Comparison of ENCODE assay signal across 11 cellular contexts in the genomic region with DNA sequence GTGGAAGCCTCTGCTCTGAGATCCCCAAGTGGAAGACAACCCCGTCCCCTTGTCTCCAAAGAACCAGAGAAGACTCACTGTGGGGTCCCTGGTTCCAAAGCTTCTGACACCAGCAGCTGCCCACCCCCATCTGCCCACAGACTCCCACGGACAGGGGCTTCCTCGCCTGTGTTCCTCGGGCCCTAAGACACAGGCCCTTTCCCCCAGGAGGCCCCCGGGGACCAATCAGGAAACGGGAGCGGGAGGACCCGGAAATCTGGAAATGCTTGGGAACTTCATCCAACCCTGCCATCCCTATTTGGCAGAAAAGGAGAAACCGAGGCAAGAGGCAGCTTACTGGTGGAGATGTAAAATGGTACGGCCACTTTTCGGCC.
A peak's percentile ranks its signal among the peaks of the same experiment; 100 is the strongest.
DNase-seq lines count a peak whose midpoint lies in the region; ATAC-seq and TF ChIP-seq lines count a peak whose summit lies in the region.
"Had no signal": no experiment of that assay in that cellular context is flagged by ENCODE, and none has a peak within 500 bp of the region (broad histone marks: within the 10 kb centered on the region; RNA-seq: fewer than 3 reads in every experiment).

No MANE protein-coding gene starts in this region.

- ATAC-seq in central memory CD8-positive, alpha-beta T cell (replicated peaks; ENCODE audit: extremely low read depth, poor library complexity, severe bottlenecking), result no peak
- ATAC-seq in upper lobe of left lung (ENCODE audit: low FRiP score in 2 of 2) (no peak), GM18505 (IDR thresholded peaks at IDR 0.05; ENCODE audit: unreplicated experiment) (no peak)

- TF ChIP-seq EP300 in upper lobe of left lung (IDR thresholded peaks at IDR 0.05), result no peak

- H3K4me1 Mint-ChIP-seq in activated naive CD4-positive, alpha-beta T cell treated with anti-CD3 and anti-CD28 coated beads, Interleukin-2, amount 10 ng/mL, durations not matched to agents 7 days and 5 days, result peaks cover 84% of the 10 kb centered on the region
- H3K4me1 Mint-ChIP-seq in central memory CD8-positive, alpha-beta T cell, result peaks cover 60% of the 10 kb centered on the region

- peaks cover 28% of the 10 kb centered on the region for H3K36me3 Mint-ChIP-seq in activated naive CD4-positive, alpha-beta T cell treated with anti-CD3 and anti-CD28 coated beads, Interleukin-2, amount 10 ng/mL, durations not matched to agents 7 days and 5 days
- H3K36me3 Mint-ChIP-seq in central memory CD8-positive, alpha-beta T cell (ENCODE audit: insufficient read depth), result peaks cover 16% of the 10 kb centered on the region

- H3K27me3 Mint-ChIP-seq in activated naive CD4-positive, alpha-beta T cell treated with anti-CD3 and anti-CD28 coated beads, Interleukin-2, amount 10 ng/mL, durations not matched to agents 7 days and 5 days, result no peaks in the 10 kb centered on the region
- no peaks in the 10 kb centered on the region for H3K27me3 Mint-ChIP-seq in central memory CD8-positive, alpha-beta T cell

- peak overlapping the region; percentile 79 for H3K27ac ChIP-seq in muscle layer of colon (ENCODE audit: low read depth, low read length)
- H3K27ac ChIP-seq in upper lobe of left lung, result peak overlapping the region; percentile 80 to 87 (median 82)

- H3K9me3 ChIP-seq in muscle layer of colon (ENCODE audit: low read length) (no peaks in the 10 kb centered on the region), upper lobe of left lung (no peaks in the 10 kb centered on the region)

- no peak for DNase-seq in activated naive CD4-positive, alpha-beta T cell treated with anti-CD3 and anti-CD28 coated beads, Interleukin-2, amount 10 ng/mL, durations not matched to agents 7 days and 5 days
- no peak for DNase-seq in activated naive CD4-positive, alpha-beta T cell treated with Interleukin-2 at 50 U/mL for 16 hours
- DNase-seq in central memory CD8-positive, alpha-beta T cell (ENCODE audit: low spot score in 2 of 2), result no peak
- no peak for DNase-seq in upper lobe of left lung
- DNase-seq in RKO (ENCODE audit: low spot score), result no peak
- no peak for DNase-seq in kidney glomerular epithelial cell (lab: John Stamatoyannopoulos, UW)
- DNase-seq: erythroblast; NCI-H1694; stimulated activated CD4-positive, alpha-beta T cell treated with anti-CD3 and anti-CD28 coated beads, Interleukin-4, amount 100 ng/mL, for 1 hour had no signal

- H3K27ac Mint-ChIP-seq in activated naive CD4-positive, alpha-beta T cell treated with anti-CD3 and anti-CD28 coated beads, Interleukin-2, amount 10 ng/mL, durations not matched to agents 7 days and 5 days, result peak overlapping the region; percentile 92
- H3K27ac Mint-ChIP-seq in central memory CD8-positive, alpha-beta T cell (ENCODE audit: low read depth), result peak overlapping the region; percentile 90

- CTCF ChIA-PET in activated naive CD4-positive, alpha-beta T cell treated with anti-CD3 and anti-CD28 coated beads, Interleukin-2, amount 10 ng/mL, durations not matched to agents 7 days and 5 days (lab: Charles Lee), result interaction anchor here (1.7 kb wide), 1 partner anchor 12 kb away, joined by 6 read pairs; no protein-coding TSS in a partner anchor

- H3K4me3 ChIP-seq in muscle layer of colon (ENCODE audit: low read depth in 1 of 2, low read length in 2 of 2) (peak overlapping the region in 1 of 2 donors; percentile 41), upper lobe of left lung (no peak overlapping the region)

- TF ChIP-seq POLR2A in upper lobe of left lung (IDR thresholded peaks at IDR 0.05) (no peak), GM18505 (IDR thresholded peaks at IDR 0.05; ENCODE audit: borderline replicate concordance, extremely low read depth, insufficient read depth, insufficient read length) (no peak)

- WGBS in upper lobe of left lung, 2 donors, result 61 to 85% methylated on average over 10 to 11 of the region's 11 CpGs

- H3K36me3 ChIP-seq in muscle layer of colon (ENCODE audit: insufficient read depth, low read length) (peaks cover 21% of the 10 kb centered on the region), upper lobe of left lung (peaks cover 5 to 40% (median 28%) of the 10 kb centered on the region in 4 donors)

- no peaks in the 10 kb centered on the region for H3K9me3 Mint-ChIP-seq in activated naive CD4-positive, alpha-beta T cell treated with anti-CD3 and anti-CD28 coated beads, Interleukin-2, amount 10 ng/mL, durations not matched to agents 7 days and 5 days
- H3K9me3 Mint-ChIP-seq in central memory CD8-positive, alpha-beta T cell, result no peaks in the 10 kb centered on the region

- H3K4me1 ChIP-seq in muscle layer of colon (ENCODE audit: insufficient read depth, low read length) (peaks cover 74% of the 10 kb centered on the region), upper lobe of left lung (peaks cover 65 to 82% (median 68%) of the 10 kb centered on the region in 4 donors)

- H3K9ac ChIP-seq in muscle layer of colon (ENCODE audit: low read length), result peak overlapping the region; percentile 9

- no peak overlapping the region for H3K4me3 Mint-ChIP-seq in activated naive CD4-positive, alpha-beta T cell treated with anti-CD3 and anti-CD28 coated beads, Interleukin-2, amount 10 ng/mL, durations not matched to agents 7 days and 5 days
- H3K4me3 Mint-ChIP-seq in central memory CD8-positive, alpha-beta T cell, result peak overlapping the region; percentile 69

- TF ChIP-seq CTCF in upper lobe of left lung (IDR thresholded peaks at IDR 0.05), result no peak

- H3K27me3 ChIP-seq in muscle layer of colon (ENCODE audit: control insufficient read depth in 1 of 2, insufficient read depth in 2 of 2, low read length in 2 of 2), result no peaks in the 10 kb centered on the region
- H3K27me3 ChIP-seq in upper lobe of left lung, result no peaks in the 10 kb centered on the region
